ENCODE assay signal across 17 cellular contexts in the genomic region with DNA sequence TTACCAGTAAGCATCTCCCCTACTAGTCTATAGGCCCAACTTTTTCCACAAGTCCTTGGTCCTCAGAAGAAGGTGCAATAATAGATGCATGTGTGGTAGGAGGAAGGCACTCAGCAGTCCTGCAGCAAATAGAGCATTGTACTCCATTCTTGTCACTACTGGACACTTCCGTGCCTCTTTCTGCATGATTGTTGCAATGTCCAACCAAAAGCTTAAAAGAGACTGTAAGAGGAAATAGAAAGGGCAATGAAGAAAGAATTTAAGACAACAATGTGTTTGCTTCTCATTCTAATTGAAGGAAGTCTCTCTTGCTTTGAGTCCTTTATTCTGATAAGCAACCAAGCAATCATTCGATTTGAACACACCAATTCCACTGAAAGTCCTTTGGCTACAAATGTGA. TPM values are rescaled to one million over a fixed set of nuclear protein-coding genes. Genes with fewer than 3 reads are reported as not detected.
DNase-seq lines count a peak whose midpoint lies in the region; ATAC-seq lines count a peak whose summit lies in the region.
"Had no signal": no experiment of that assay in that cellular context is flagged by ENCODE, and none has a peak within 500 bp of the region (broad histone marks: within the 10 kb centered on the region; RNA-seq: fewer than 3 reads in every experiment).

No MANE protein-coding gene starts in this region.

- no peaks in the 10 kb centered on the region for H3K36me3 Mint-ChIP-seq in immature natural killer cell
- H3K36me3 Mint-ChIP-seq: CD14-positive monocyte had no signal

- H3K27me3 Mint-ChIP-seq in immature natural killer cell (ENCODE audit: low read depth in 3 of 3): peaks cover 0 to 5% (median 0%) of the 10 kb centered on the region in 3 donors

- in situ Hi-C loops in G401 (cut with HindIII; ENCODE audit: low sequenced_read_pairs): no loop called here

- no peak overlapping the region for H3K4me3 Mint-ChIP-seq in immature natural killer cell
- H3K4me3 Mint-ChIP-seq: CD14-positive monocyte had no signal

- DNase-seq in G401 (ENCODE audit: low spot score) (peak; percentile 78), hippocampal formation (lab: John Stamatoyannopoulos, UW) (peak; percentile 8 to 40), pons (ENCODE audit: low spot score) (peak; percentile 75), NCI-H345 (lab: John Stamatoyannopoulos, UW) (no peak), immature natural killer cell (no peak), OCI-M1 (lab: John Stamatoyannopoulos, UW) (no peak)
- DNase-seq: COR-L47, DMS153, NCI-H1048, NCI-H146, NCI-H2081 treated with DMSO at 0.1 percent for 48 hours, NCI-H774, SHP77 treated with DMSO at 0.1 percent for 48 hours had no signal

- H3K9me3 Mint-ChIP-seq in immature natural killer cell: peaks cover 0 to 3% (median 0%) of the 10 kb centered on the region in 6 donors
- H3K9me3 Mint-ChIP-seq: CD14-positive monocyte had no signal

- peaks cover 12 to 18% of the 10 kb centered on the region in 2 donors for H3K4me1 Mint-ChIP-seq in immature natural killer cell

- H3K27ac ChIP-seq in angular gyrus (ENCODE audit: low read depth, low read length): peak overlapping the region; percentile 78

- ATAC-seq in HG02759 (IDR thresholded peaks at IDR 0.05; ENCODE audit: unreplicated experiment): no peak
- ATAC-seq: K562 had no signal

- no peak overlapping the region for H3K27ac Mint-ChIP-seq in immature natural killer cell
- H3K27ac Mint-ChIP-seq: CD14-positive monocyte had no signal

RNA-seq across cellular contexts. Expression of gene MAPK10, which starts 3.0 kb away (rescaled TPM):
- total RNA-seq in G401 (2014; rRNA removed; shearing (Covaris generic)): 0.78 TPM in 1 of 2 replicates, not detected in the other
- not detected for polyA plus RNA-seq in immature natural killer cell

Comparison
In these comparisons a context has a peak if more than half of its experiments do, and no peak if none do; other contexts are left out.
1. DNase-seq: peak in G401 (single experiment), hippocampal formation (2 of 2) and pons (single experiment); none in NCI-H345 (single experiment), immature natural killer cell (0 of 3) and OCI-M1 (single experiment).